ENCODE assay signal across 21 cellular contexts in the genomic region with DNA sequence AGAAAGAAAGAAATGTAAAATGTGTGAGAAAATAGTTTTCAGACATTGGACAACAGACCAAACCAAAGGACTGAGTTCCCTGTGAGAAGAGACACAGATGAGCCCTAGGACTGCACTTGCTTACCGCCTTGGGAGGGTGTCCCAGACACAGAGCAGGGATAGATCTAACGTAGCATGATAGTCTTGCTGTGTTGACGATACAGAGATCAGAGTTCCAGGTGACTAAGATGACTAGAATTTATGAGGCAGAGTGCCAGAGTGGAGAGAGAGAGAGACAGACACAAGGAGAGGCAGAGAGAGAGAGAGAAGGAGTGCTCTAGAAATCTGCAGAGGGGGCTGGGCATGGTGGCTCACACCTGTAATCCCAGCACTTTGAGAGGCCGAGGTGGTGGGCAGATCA.
A peak's percentile ranks its signal among the peaks of the same experiment; 100 is the strongest.
DNase-seq lines count a peak whose midpoint lies in the region; ATAC-seq and TF ChIP-seq lines count a peak whose summit lies in the region.
"Had no signal": no experiment of that assay in that cellular context is flagged by ENCODE, and none has a peak within 500 bp of the region (broad histone marks: within the 10 kb centered on the region; RNA-seq: fewer than 3 reads in every experiment).

No MANE protein-coding gene starts in this region.

- no peak overlapping the region for H2AK9ac ChIP-seq in IMR-90 (replicated peaks; ENCODE audit: low read depth, low read length, poor library complexity)

- H3K4me3 ChIP-seq in IMR-90 (ENCODE audit: insufficient read depth, low read depth, low read length) (no peak overlapping the region), brain microvascular endothelial cell (ENCODE audit: low read depth, low read length) (no peak overlapping the region), body of pancreas (no peak overlapping the region), stomach (no peak overlapping the region)
- H3K4me3 ChIP-seq: BLaER1 treated with 17β-estradiol and CSF1 and Interleukin-3, amounts not matched to agents 10 nM and 100 nM; MG63; psoas muscle; thyroid gland had no signal

- no peak overlapping the region for H2BK120ac ChIP-seq in IMR-90 (ENCODE audit: low read depth, low read length)

- in situ Hi-C loops in IMR-90 (cut with MboI; ENCODE audit: low sequenced_read_pairs) (no loop called here), brain microvascular endothelial cell (cut with HindIII; ENCODE audit: low pct_ligation_motif_present, low sequenced_read_pairs) (no loop called here)

- H3K14ac ChIP-seq in IMR-90 (replicated peaks; ENCODE audit: low read depth, low read length): no peak overlapping the region

- H3K23ac ChIP-seq in IMR-90 (ENCODE audit: low read depth, low read length): no peak overlapping the region

- H3K27ac ChIP-seq in IMR-90 (ENCODE audit: insufficient read depth, low read length): no peak overlapping the region
- H3K27ac ChIP-seq in brain microvascular endothelial cell: no peak overlapping the region
- H3K27ac ChIP-seq in body of pancreas: no peak overlapping the region
- H3K27ac ChIP-seq in stomach: no peak overlapping the region
- H3K27ac ChIP-seq: BLaER1 treated with 17β-estradiol and CSF1 and Interleukin-3, amounts not matched to agents 10 nM and 100 nM; epithelial cell of prostate; psoas muscle; RWPE1; thyroid gland had no signal

- H3K79me1 ChIP-seq in IMR-90 (ENCODE audit: low read depth in 1 of 2, low read length in 2 of 2): no peaks in the 10 kb centered on the region

- H3K4me1 ChIP-seq in IMR-90 (ENCODE audit: control insufficient read depth, insufficient read depth, low read length): no peaks in the 10 kb centered on the region
- H3K4me1 ChIP-seq in body of pancreas: no peaks in the 10 kb centered on the region
- no peaks in the 10 kb centered on the region for H3K4me1 ChIP-seq in stomach
- H3K4me1 ChIP-seq: psoas muscle, thyroid gland had no signal

- no peak overlapping the region for H2BK5ac ChIP-seq in IMR-90 (ENCODE audit: low read depth, low read length, poor library complexity, severe bottlenecking)

- dilution Hi-C loops in IMR-90 (cut with HindIII; ENCODE audit: low sequenced_read_pairs, unreplicated experiment): no loop called here

- POLR2A ChIA-PET in IMR-90 (lab: Charles Lee; ENCODE audit: unreplicated experiment): no interaction called here

- DNase-seq in A172 (ENCODE audit: low spot score): peak; percentile 36
- DNase-seq in IMR-90: peak; percentile 81
- DNase-seq in brain microvascular endothelial cell: peak; percentile 93
- peak; percentile 9 for DNase-seq in glomerular visceral epithelial cell (ENCODE audit: extremely low spot score)
- no peak for DNase-seq in left colon
- DNase-seq in body of pancreas: no peak
- DNase-seq in stomach: no peak
- no peak for DNase-seq in Right ventricle myocardium inferior (ENCODE audit: missing footprints)
- DNase-seq: activated CD4-positive, alpha-beta T cell treated with anti-CD3 and anti-CD28 coated beads, Interleukin-2, amount 50 U/mL, for 48 hours; activated naive CD4-positive, alpha-beta T cell; activated T-cell treated with anti-CD3 and anti-CD28 coated beads for 4 hours; hypothalamus; MG63; NCI-H1694 treated with DMSO at 0.1 percent for 48 hours; nephron progenitor cell; psoas muscle; T-cell; thyroid gland had no signal

- no peak overlapping the region for H4K91ac ChIP-seq in IMR-90 (ENCODE audit: insufficient read depth, low read depth, low read length)

- BruUV-seq in IMR-90 (replicated peaks; lab: Mats Ljungman, UMichigan): no TSS peak

- CTCF ChIA-PET in IMR-90 (lab: Yijun Ruan, JAX): no interaction called here

- H4K8ac ChIP-seq in IMR-90 (ENCODE audit: low read depth in 2 of 2, low read length in 2 of 2): no peak overlapping the region

- H3K9me3 ChIP-seq in IMR-90 (ENCODE audit: control insufficient read depth, insufficient read depth, low read length) (peaks cover 4% of the 10 kb centered on the region; the same call in 1 of the 2 replicates), body of pancreas (peaks cover 0 to 6% (median 0%) of the 10 kb centered on the region in 3 donors), stomach (peaks cover 0 to 4% (median 1%) of the 10 kb centered on the region in 4 donors)
- H3K9me3 ChIP-seq: MG63, psoas muscle, thyroid gland had no signal

- no peak overlapping the region for H3K4me2 ChIP-seq in IMR-90 (ENCODE audit: low read depth, low read length)
- H3K4me2 ChIP-seq: BLaER1 treated with 17β-estradiol and CSF1 and Interleukin-3, amounts not matched to agents 10 nM and 100 nM had no signal

- H2BK15ac ChIP-seq in IMR-90 (ENCODE audit: low read depth, low read length): no peak overlapping the region

- TF ChIP-seq CTCF in IMR-90 (conservative IDR thresholded peaks at IDR 0.05; ENCODE audit: low read depth, low read length) (no peak), brain microvascular endothelial cell (IDR thresholded peaks at IDR 0.05; ENCODE audit: low read depth, low read length, missing control alignments) (no peak), body of pancreas (IDR thresholded peaks at IDR 0.05) (no peak), stomach (IDR thresholded peaks at IDR 0.05) (no peak)

- no peaks in the 10 kb centered on the region for H4K20me1 ChIP-seq in IMR-90 (ENCODE audit: insufficient read depth, low read length)
- H4K20me1 ChIP-seq: BLaER1 treated with 17β-estradiol and CSF1 and Interleukin-3, amounts not matched to agents 10 nM and 100 nM had no signal

- no peak overlapping the region for H3K18ac ChIP-seq in IMR-90 (ENCODE audit: low read depth, low read length)

- no peak overlapping the region for H2BK20ac ChIP-seq in IMR-90 (ENCODE audit: low read depth, low read length)

- intact Hi-C loops in IMR-90 (cut with micrococcal nuclease) (no loop called here), left colon (cut with DNase I, micrococcal nuclease) (no loop called here), body of pancreas (cut with DNase I) (no loop called here), stomach (cut with DNase I; ENCODE audit: low total_unique reads) (no loop called here), Right ventricle myocardium inferior (cut with DNase I) (no loop called here)

- no peak overlapping the region for H4K5ac ChIP-seq in IMR-90 (ENCODE audit: low read depth, low read length)

- TF ChIP-seq POLR2A in IMR-90 (IDR thresholded peaks at IDR 0.05; ENCODE audit: low read depth, low read length): no peak
- no peak for TF ChIP-seq POLR2A in body of pancreas (IDR thresholded peaks at IDR 0.05)
- no peak for TF ChIP-seq POLR2A in stomach (IDR thresholded peaks at IDR 0.05)

- no peak overlapping the region for H3K56ac ChIP-seq in IMR-90 (ENCODE audit: extremely low read depth, insufficient read depth, low read length)

- no peak overlapping the region for H3K9ac ChIP-seq in IMR-90 (ENCODE audit: low read depth, low read length)
- H3K9ac ChIP-seq: BLaER1 treated with 17β-estradiol and CSF1 and Interleukin-3, amounts not matched to agents 10 nM and 100 nM had no signal

- no peak overlapping the region for H2AK5ac ChIP-seq in IMR-90 (ENCODE audit: low read depth, low read length)

- H2AFZ ChIP-seq in IMR-90 (replicated peaks; ENCODE audit: low read length, poor library complexity): peak overlapping the region; percentile 16

- H3K27me3 ChIP-seq in IMR-90 (ENCODE audit: control insufficient read depth, insufficient read depth, low read length): no peaks in the 10 kb centered on the region
- H3K27me3 ChIP-seq in brain microvascular endothelial cell (replicated peaks): no peaks in the 10 kb centered on the region
- no peaks in the 10 kb centered on the region for H3K27me3 ChIP-seq in body of pancreas
- no peaks in the 10 kb centered on the region for H3K27me3 ChIP-seq in stomach
- H3K27me3 ChIP-seq: BLaER1 treated with 17β-estradiol and CSF1 and Interleukin-3, amounts not matched to agents 10 nM and 100 nM; MG63; thyroid gland had no signal

- TF ChIP-seq RAD21 in IMR-90 (IDR thresholded peaks at IDR 0.05; ENCODE audit: low read length): no peak

- peak; percentile 27; the same call in 1 of the 2 replicates for ATAC-seq in IMR-90 (ENCODE audit: low read depth)
- no peak for ATAC-seq in left colon
- no peak for ATAC-seq in body of pancreas
- no peak for ATAC-seq in Right ventricle myocardium inferior
- ATAC-seq: psoas muscle, T-cell had no signal

- no peaks in the 10 kb centered on the region for H3K9me1 ChIP-seq in IMR-90 (ENCODE audit: insufficient read depth, low read length)

- WGBS in IMR-90 (ENCODE audit: extremely low coverage in 2 of 2, insufficient read length in 1 of 2), 2 experiments: 33% methylated on average over 2 of the region's 4 CpGs; no CpG with 5 or more reads in 1 of the 2 experiments
- 64 to 80% methylated on average over 4 of the region's 4 CpGs for WGBS in body of pancreas, 2 donors
- WGBS in stomach, 5 donors: 67 to 78% (median 74%) methylated on average over 4 of the region's 4 CpGs

- H3K4ac ChIP-seq in IMR-90 (ENCODE audit: low read depth, low read length): no peak overlapping the region

- no peak for TF ChIP-seq EP300 in stomach (IDR thresholded peaks at IDR 0.05)

- no peaks in the 10 kb centered on the region for H3K36me3 ChIP-seq in IMR-90 (ENCODE audit: control insufficient read depth, insufficient read depth, low read length)
- no peaks in the 10 kb centered on the region for H3K36me3 ChIP-seq in brain microvascular endothelial cell (replicated peaks)
- H3K36me3 ChIP-seq in body of pancreas (replicated peaks in 1 of 2; ENCODE audit: insufficient read depth in 1 of 2, low read depth in 2 of 2): no peaks in the 10 kb centered on the region
- no peaks in the 10 kb centered on the region for H3K36me3 ChIP-seq in stomach
- H3K36me3 ChIP-seq: BLaER1 treated with 17β-estradiol and CSF1 and Interleukin-3, amounts not matched to agents 10 nM and 100 nM; MG63; thyroid gland had no signal

TF ChIP-seq in IMR-90, 13 proteins besides CTCF, POLR2A, EP300 and RAD21 (continues in another document):
- TF ChIP-seq RCOR1 (IDR thresholded peaks at IDR 0.05; ENCODE audit: insufficient replicate concordance, low read length) (no peak), BHLHE40 (IDR thresholded peaks at IDR 0.05; ENCODE audit: low read depth, low read length) (no peak), FOS (IDR thresholded peaks at IDR 0.05; ENCODE audit: low read depth, low read length) (no peak), CHD1 (IDR thresholded peaks at IDR 0.05; ENCODE audit: low read depth, low read length) (no peak), MAZ (IDR thresholded peaks at IDR 0.05; ENCODE audit: borderline replicate concordance, low read depth, low read length) (no peak), RFX5 (IDR thresholded peaks at IDR 0.05; ENCODE audit: low read depth, low read length) (no peak), CEBPB (IDR thresholded peaks at IDR 0.05; ENCODE audit: low read depth, low read length) (no peak)
- TF ChIP-seq, protein P1, sequence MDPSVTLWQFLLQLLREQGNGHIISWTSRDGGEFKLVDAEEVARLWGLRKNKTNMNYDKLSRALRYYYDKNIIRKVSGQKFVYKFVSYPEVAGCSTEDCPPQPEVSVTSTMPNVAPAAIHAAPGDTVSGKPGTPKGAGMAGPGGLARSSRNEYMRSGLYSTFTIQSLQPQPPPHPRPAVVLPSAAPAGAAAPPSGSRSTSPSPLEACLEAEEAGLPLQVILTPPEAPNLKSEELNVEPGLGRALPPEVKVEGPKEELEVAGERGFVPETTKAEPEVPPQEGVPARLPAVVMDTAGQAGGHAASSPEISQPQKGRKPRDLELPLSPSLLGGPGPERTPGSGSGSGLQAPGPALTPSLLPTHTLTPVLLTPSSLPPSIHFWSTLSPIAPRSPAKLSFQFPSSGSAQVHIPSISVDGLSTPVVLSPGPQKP (IDR thresholded peaks at IDR 0.05; ENCODE audit: borderline replicate concordance, low read depth, low read length): no peak

Comparison
In these comparisons a context has a peak if more than half of its experiments do, and no peak if none do; other contexts are left out.
1. DNase-seq: peak in A172 (single experiment), IMR-90 (single experiment), brain microvascular endothelial cell (single experiment) and glomerular visceral epithelial cell (single experiment); none in left colon (0 of 2), body of pancreas (0 of 4), stomach (single experiment) and Right ventricle myocardium inferior (single experiment).